Comparison of ENCODE assay signal across 17 cellular contexts in genomic region chr10:86734209-86734988, GRCh38. TPM values are rescaled to one million over a fixed set of nuclear protein-coding genes. Genes with fewer than 3 reads are reported as not detected.
DNase-seq lines count a peak whose midpoint lies in the region; ATAC-seq, FAIRE-seq and TF ChIP-seq lines count a peak whose summit lies in the region.
"Had no signal": no experiment of that assay in that cellular context is flagged by ENCODE, and none has a peak within 500 bp of the region (broad histone marks: within the 10 kb centered on the region; RNA-seq: fewer than 3 reads in every experiment).

No MANE protein-coding gene starts in this region.

- H3K9ac ChIP-seq in OCI-LY3 (ENCODE audit: low read length) (no peak overlapping the region), trophoblast cell (ENCODE audit: low read length) (no peak overlapping the region)

- H4K20me1 ChIP-seq in GM23338 (replicated peaks; ENCODE audit: insufficient read depth) (no peaks in the 10 kb centered on the region), OCI-LY3 (ENCODE audit: insufficient read depth, low read length) (no peaks in the 10 kb centered on the region)

- no peak overlapping the region for H3K4me2 ChIP-seq in GM23338
- H3K4me2 ChIP-seq in OCI-LY3 (ENCODE audit: low read length), result peak overlapping the region; percentile 9; the same call in 1 of the 2 replicates
- H3K4me2 ChIP-seq in trophoblast cell (ENCODE audit: low read length), result no peak overlapping the region

- no peak for TF ChIP-seq CTCF in GM23338 (conservative IDR thresholded peaks at IDR 0.05; ENCODE audit: low read depth in 2 of 2)
- TF ChIP-seq CTCF in OCI-LY3 (IDR thresholded peaks at IDR 0.05; ENCODE audit: low read depth, low read length), result no peak
- TF ChIP-seq CTCF in lower lobe of right lung (IDR thresholded peaks at IDR 0.05), result no peak
- no peak for TF ChIP-seq CTCF in testis (IDR thresholded peaks at IDR 0.05)

- no peak overlapping the region for H4K12ac ChIP-seq in trophoblast cell (ENCODE audit: low read depth, low read length)

- no peak overlapping the region for H3K4me3 Mint-ChIP-seq in GM23338
- H3K4me3 Mint-ChIP-seq: activated T-cell treated with anti-CD3 and anti-CD28 coated beads, Interleukin-2, amount 50 U/mL, for 72 hours had no signal

- no peak for DNase-seq in GM23338 (ENCODE audit: low spot score)
- no peak for DNase-seq in lower lobe of right lung
- no peak for DNase-seq in testis
- no peak for DNase-seq in NCI-H510A (lab: John Stamatoyannopoulos, UW)
- DNase-seq in trophoblast cell, result no peak
- DNase-seq in small intestine, result no peak
- DNase-seq: activated CD4-positive, alpha-beta T cell treated with anti-CD3 and anti-CD28 coated beads, Interleukin-2, amount 50 U/mL, for 4 hours; activated T-cell treated with anti-CD3 and anti-CD28 coated beads, Interleukin-2, amount 50 U/mL, for 72 hours; C1 segment of cervical spinal cord; DMS79 treated with DMSO at 0.1 percent for 48 hours; IMR-90; mammary epithelial cell; NCI-H1436; NCI-H446 had no signal

- no peaks in the 10 kb centered on the region for H3K9me3 ChIP-seq in OCI-LY3 (ENCODE audit: insufficient read depth, low read length)
- no peaks in the 10 kb centered on the region for H3K9me3 ChIP-seq in lower lobe of right lung
- H3K9me3 ChIP-seq in testis, result no peaks in the 10 kb centered on the region
- peaks cover 2% of the 10 kb centered on the region for H3K9me3 ChIP-seq in trophoblast cell (ENCODE audit: insufficient read depth, low read depth, low read length)
- H3K9me3 ChIP-seq in small intestine (ENCODE audit: control insufficient read depth, low read depth), result no peaks in the 10 kb centered on the region

- H2AFZ ChIP-seq in GM23338 (peak overlapping the region; percentile 85), OCI-LY3 (ENCODE audit: low read depth, low read length) (no peak overlapping the region), trophoblast cell (ENCODE audit: insufficient read depth, low read length, poor library complexity) (no peak overlapping the region)

- H3K79me1 ChIP-seq in trophoblast cell (ENCODE audit: low read length), result no peaks in the 10 kb centered on the region

- no peaks in the 10 kb centered on the region for H3F3A ChIP-seq in GM23338 (replicated peaks; ENCODE audit: low read depth)

- no peak overlapping the region for H3K18ac ChIP-seq in trophoblast cell (ENCODE audit: low read length)

- H3K27ac ChIP-seq in GM23338 (ENCODE audit: low read depth), result no peak overlapping the region
- no peak overlapping the region for H3K27ac ChIP-seq in OCI-LY3 (ENCODE audit: low read length)
- H3K27ac ChIP-seq in lower lobe of right lung, result peak overlapping the region; percentile 64
- peak overlapping the region; percentile 39 to 80 for H3K27ac ChIP-seq in testis
- H3K27ac ChIP-seq in trophoblast cell (ENCODE audit: low read depth, low read length), result no peak overlapping the region
- peak overlapping the region in 1 of 2 donors; percentile 54 for H3K27ac ChIP-seq in small intestine (ENCODE audit: low read depth in 1 of 2, low read length in 1 of 2)

- peaks cover 14% of the 10 kb centered on the region for H3K27me3 Mint-ChIP-seq in GM23338 (ENCODE audit: insufficient read depth, low read depth, poor library complexity)

- no peak for FAIRE-seq in small intestine (lab: Jason Lieb, UNC)
- FAIRE-seq: colon, urothelium cell line had no signal

- H3K27me3 ChIP-seq in GM23338 (ENCODE audit: insufficient read depth) (no peaks in the 10 kb centered on the region), OCI-LY3 (ENCODE audit: low read depth, low read length) (no peaks in the 10 kb centered on the region), lower lobe of right lung (ENCODE audit: low read depth) (no peaks in the 10 kb centered on the region), testis (no peaks in the 10 kb centered on the region), trophoblast cell (ENCODE audit: insufficient read depth, low read length) (no peaks in the 10 kb centered on the region), small intestine (ENCODE audit: control insufficient read depth in 2 of 2, insufficient read depth in 2 of 2, low read length in 2 of 2) (no peaks in the 10 kb centered on the region)

- TF ChIP-seq POLR2A in testis (IDR thresholded peaks at IDR 0.05), result no peak

- no peaks in the 10 kb centered on the region for H3K36me3 ChIP-seq in GM23338 (ENCODE audit: insufficient read depth)
- no peaks in the 10 kb centered on the region for H3K36me3 ChIP-seq in OCI-LY3 (replicated peaks; ENCODE audit: low read depth, low read length)
- H3K36me3 ChIP-seq in lower lobe of right lung, result no peaks in the 10 kb centered on the region
- H3K36me3 ChIP-seq in testis (ENCODE audit: low read depth, missing control alignments), result no peaks in the 10 kb centered on the region
- H3K36me3 ChIP-seq in trophoblast cell (ENCODE audit: control insufficient read depth in 1 of 2, insufficient read depth in 2 of 2, low read length in 2 of 2), result no peaks in the 10 kb centered on the region
- H3K36me3 ChIP-seq in small intestine (ENCODE audit: control insufficient read depth in 2 of 2, insufficient read depth in 2 of 2, low read length in 2 of 2), result no peaks in the 10 kb centered on the region

- ATAC-seq in GM23338 (no peak; the same call in 2 of the 3 replicates), lower lobe of right lung (peak in 1 of 2 donors; percentile 50)
- ATAC-seq: activated T-cell treated with anti-CD3 and anti-CD28 coated beads, Interleukin-2, amount 50 U/mL, for 72 hours had no signal

- no peaks in the 10 kb centered on the region for H3K9me2 ChIP-seq in GM23338 (ENCODE audit: insufficient read depth)

- H3K79me2 ChIP-seq in GM23338 (replicated peaks; ENCODE audit: insufficient read depth), result no peaks in the 10 kb centered on the region
- no peaks in the 10 kb centered on the region for H3K79me2 ChIP-seq in OCI-LY3 (ENCODE audit: low read length)
- no peaks in the 10 kb centered on the region for H3K79me2 ChIP-seq in trophoblast cell (ENCODE audit: control insufficient read depth, insufficient read depth, low read length, poor library complexity)

- WGBS in testis, 2 donors, result 56 to 60% methylated on average over 4 of the region's 4 CpGs
- no CpG with 5 or more reads among the region's 4 CpGs for WGBS in trophoblast cell (ENCODE audit: extremely low coverage, insufficient coverage, insufficient read length)
- WGBS in small intestine, 3 donors, result 62 to 85% (median 69%) methylated on average over 4 of the region's 4 CpGs

- H3K4me1 ChIP-seq in GM23338 (ENCODE audit: insufficient read depth) (peaks cover 5% of the 10 kb centered on the region; the same call in 1 of the 2 replicates), OCI-LY3 (ENCODE audit: low read length) (peaks cover 8% of the 10 kb centered on the region; the same call in 1 of the 2 replicates), lower lobe of right lung (peaks cover 23% of the 10 kb centered on the region), testis (peaks cover 11% of the 10 kb centered on the region), trophoblast cell (ENCODE audit: control insufficient read depth in 1 of 2, insufficient read depth in 2 of 2, low read length in 2 of 2) (peaks cover 0 to 4% of the 10 kb centered on the region in 2 experiments), small intestine (ENCODE audit: control insufficient read depth in 2 of 2, insufficient read depth in 1 of 2, low read depth in 1 of 2, low read length in 1 of 2) (peaks cover 0 to 3% of the 10 kb centered on the region in 2 donors)

- no peak overlapping the region for H4K8ac ChIP-seq in trophoblast cell (ENCODE audit: low read depth, low read length)

- H2BK5ac ChIP-seq in trophoblast cell (ENCODE audit: low read depth, low read length, poor library complexity), result no peak overlapping the region

- no peak overlapping the region for H3K23ac ChIP-seq in trophoblast cell (ENCODE audit: low read length)

- H3K4me3 ChIP-seq in GM23338 (no peak overlapping the region), OCI-LY3 (ENCODE audit: low read length) (no peak overlapping the region), lower lobe of right lung (no peak overlapping the region), testis (no peak overlapping the region), trophoblast cell (ENCODE audit: low read depth, low read length) (no peak overlapping the region), small intestine (ENCODE audit: low read depth in 1 of 2, low read length in 2 of 2) (no peak overlapping the region)

- no peak overlapping the region for H3K27ac Mint-ChIP-seq in GM23338
- H3K27ac Mint-ChIP-seq: activated T-cell treated with anti-CD3 and anti-CD28 coated beads, Interleukin-2, amount 50 U/mL, for 72 hours had no signal

- H3K4me1 Mint-ChIP-seq in GM23338, result peaks cover 10% of the 10 kb centered on the region

- intact Hi-C loops in lower lobe of right lung (cut with DNase I) (no loop called here), testis (cut with DNase I; ENCODE audit: low total_unique reads) (no loop called here)

- H3K36me3 Mint-ChIP-seq in GM23338 (ENCODE audit: low read depth), result no peaks in the 10 kb centered on the region

- H2BK12ac ChIP-seq in trophoblast cell (ENCODE audit: low read length), result no peak overlapping the region

- H2AK5ac ChIP-seq in trophoblast cell (ENCODE audit: low read length), result no peak overlapping the region

- no peak overlapping the region for H3K14ac ChIP-seq in trophoblast cell (ENCODE audit: low read length)

- H4K91ac ChIP-seq in trophoblast cell (ENCODE audit: low read depth, low read length), result no peak overlapping the region

- H3K9me3 Mint-ChIP-seq in GM23338, result no peaks in the 10 kb centered on the region
- H3K9me3 Mint-ChIP-seq: activated T-cell treated with anti-CD3 and anti-CD28 coated beads, Interleukin-2, amount 50 U/mL, for 72 hours had no signal

- no peak overlapping the region for H2BK120ac ChIP-seq in trophoblast cell (ENCODE audit: insufficient read depth, low read length, poor library complexity)

- no peak overlapping the region for H3K4ac ChIP-seq in trophoblast cell (ENCODE audit: low read depth, low read length)

TF ChIP-seq in GM23338, 12 proteins besides CTCF, POLR2A, EP300 and RAD21 (continues in another document):
- TF ChIP-seq EZH2phosphoT487 (IDR thresholded peaks at IDR 0.05; ENCODE audit: unreplicated experiment), result no peak

RNA-seq across cellular contexts. Expression of gene BMPR1A, which starts 22.0 kb away (rescaled TPM):
- total RNA-seq in GM23338 (2014; rRNA removed; shearing (Covaris generic)), result 82.5 and 87.7 TPM in 2 replicates
- polyA plus RNA-seq in GM23338 (2016; fragmentation: Nextera tagmentation; extraction: Ambion mirVana) (12.4 and 14.2 TPM in 2 replicates), testis (ENCODE audit: insufficient read depth, low read depth, low replicate concordance) (19.5 TPM), small intestine (10 to 100 TPM in 1 of 3 donors, 1 to 10 TPM in 2; 3.4 to 13.7 (median 5.9) TPM)
- total RNA-seq in lower lobe of right lung (37.0 TPM), testis (10 to 100 TPM; 42.6 to 51.1 TPM)
- 33.4 and 35.8 TPM in 2 replicates for polyA plus RNA-seq in trophoblast cell (2013)

Comparison
In these comparisons a context has a peak if more than half of its experiments do, and no peak if none do; other contexts are left out.
1. H3K27ac ChIP-seq: peak in lower lobe of right lung (single experiment) and testis (2 of 2); none in GM23338 (single experiment), OCI-LY3 (single experiment) and trophoblast cell (single experiment).